Comparison of ENCODE assay signal across 25 cellular contexts in the genomic region with DNA sequence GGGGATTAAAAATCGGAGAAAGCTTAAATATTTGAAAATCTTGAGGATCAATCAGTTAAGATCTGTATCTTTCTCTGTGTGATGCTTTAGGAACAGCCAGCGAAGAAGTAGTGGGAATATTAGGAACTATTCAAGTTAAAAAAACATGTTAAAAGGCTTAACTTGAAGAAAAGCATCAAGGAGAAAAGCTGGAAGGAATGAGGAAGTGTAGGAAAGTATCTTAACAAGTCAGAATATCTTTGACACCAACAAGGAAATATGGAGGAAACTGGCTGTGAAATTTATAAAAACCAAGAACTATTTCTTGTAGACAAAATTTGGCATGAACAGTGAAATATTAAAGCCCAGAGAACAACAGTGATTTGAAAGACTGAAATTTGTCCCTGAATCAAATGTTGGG.
"Had no signal": no experiment of that assay in that cellular context is flagged by ENCODE, and none has a peak within 500 bp of the region (broad histone marks: within the 10 kb centered on the region; RNA-seq: fewer than 3 reads in every experiment).

No MANE protein-coding gene starts in this region.

- ATAC-seq: effector memory CD8-positive, alpha-beta T cell; esophagus mucosa; gastrocnemius medialis; heart right ventricle; left cardiac atrium; left lung; left ventricle myocardium superior; lower lobe of right lung; mucosa of descending colon had no signal

- H3K4me1 Mint-ChIP-seq: endodermal cell, naive B cell had no signal

- H3K4me3 Mint-ChIP-seq: dendritic cell treated with granulocyte-macrophage colony-stimulating factor and Interleukin-4, amounts not matched to agents 40 ng/mL and 50 ng/mL, for 4 days; effector memory CD8-positive, alpha-beta T cell; endodermal cell; mesothelial cell of epicardium; naive B cell had no signal

- H3K27me3 ChIP-seq: colonic mucosa, esophagus squamous epithelium, gastrocnemius medialis, heart right ventricle, left lung had no signal

- H3K27ac ChIP-seq: colonic mucosa, epithelial cell of prostate, esophagus squamous epithelium, gastrocnemius medialis, heart right ventricle, left lung, lower lobe of right lung had no signal

- H3K4me1 ChIP-seq: colonic mucosa, esophagus squamous epithelium, left lung, lower lobe of right lung had no signal

- H3K27me3 Mint-ChIP-seq: dendritic cell treated with granulocyte-macrophage colony-stimulating factor and Interleukin-4, amounts not matched to agents 40 ng/mL and 50 ng/mL, for 4 days; effector memory CD8-positive, alpha-beta T cell; naive B cell had no signal

- H3K27ac Mint-ChIP-seq: dendritic cell treated with granulocyte-macrophage colony-stimulating factor and Interleukin-4, amounts not matched to agents 40 ng/mL and 50 ng/mL, for 4 days; effector memory CD8-positive, alpha-beta T cell; endodermal cell; mesothelial cell of epicardium; naive B cell had no signal

- H3K4me3 ChIP-seq: colonic mucosa, esophagus squamous epithelium, gastrocnemius medialis, heart right ventricle, left lung, lower lobe of right lung, mucosa of descending colon had no signal

- H3K9me3 ChIP-seq: colonic mucosa, esophagus squamous epithelium, gastrocnemius medialis, heart right ventricle, left lung, lower lobe of right lung, mucosa of descending colon had no signal

- H3K36me3 ChIP-seq: colonic mucosa had no signal

- DNase-seq: colonic mucosa; cortex of kidney; effector CD8-positive, alpha-beta T cell; effector memory CD8-positive, alpha-beta T cell; endodermal cell; erythroblast; esophagus squamous epithelium; foreskin fibroblast; foreskin melanocyte; gastrocnemius medialis; glutamatergic neuron; head of caudate nucleus; heart right ventricle; hippocampal formation; left cardiac atrium; left lung; left ventricle myocardium superior; lower lobe of right lung; mesenchymal stem cell; mucosa of descending colon; naive B cell had no signal
